In the genomic region with DNA sequence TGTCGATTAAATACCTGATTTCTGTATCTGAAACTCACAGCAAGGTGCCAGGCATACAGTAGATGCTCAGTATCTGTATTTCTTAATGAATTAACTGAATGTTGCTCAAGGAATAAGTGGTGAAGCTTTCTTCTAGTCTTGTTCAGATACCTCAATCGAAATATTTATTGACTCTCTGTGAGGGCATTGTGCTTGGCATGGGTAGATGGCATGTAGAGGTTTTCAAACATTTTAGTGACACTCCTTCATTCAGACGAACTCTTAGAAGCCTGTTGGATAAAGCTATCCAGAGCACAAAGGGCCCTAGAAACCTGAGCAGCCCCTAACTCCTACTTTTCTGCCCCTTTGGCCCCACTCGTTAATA, we compare ENCODE assay signal across 7 cellular contexts. TPM values are rescaled to one million over a fixed set of nuclear protein-coding genes. Genes with fewer than 3 reads are reported as not detected.
DNase-seq lines count a peak whose midpoint lies in the region; ATAC-seq lines count a peak whose summit lies in the region.

No MANE protein-coding gene starts in this region.

- H3K4me3 Mint-ChIP-seq in stimulated activated naive CD8-positive, alpha-beta T cell treated with anti-CD3 and anti-CD28 coated beads, Interleukin-15, amount 100 ng/mL, for 72 hours = peak overlapping the region; percentile 99 to 100

- no peak for DNase-seq in activated naive CD4-positive, alpha-beta T cell treated with anti-CD3 and anti-CD28 coated beads, Interleukin-2, amount 50 U/mL, for 72 hours (ENCODE audit: low spot score in 2 of 2)
- DNase-seq in stimulated activated naive CD8-positive, alpha-beta T cell treated with anti-CD3 and anti-CD28 coated beads, Interleukin-15, amount 100 ng/mL, for 72 hours = no peak
- DNase-seq in NCI-H146 (lab: John Stamatoyannopoulos, UW) = no peak
- DNase-seq in Kasumi-1 (lab: John Stamatoyannopoulos, UW) = no peak

- H3K36me3 ChIP-seq in HUES6 (ENCODE audit: control insufficient read depth, insufficient read depth, low read length) = no peaks in the 10 kb centered on the region
- no peaks in the 10 kb centered on the region for H3K36me3 ChIP-seq in iPS-20b (ENCODE audit: insufficient read depth, low read depth, low read length)

- peaks cover 14 to 18% of the 10 kb centered on the region in 2 donors for H3K36me3 Mint-ChIP-seq in activated naive CD4-positive, alpha-beta T cell treated with anti-CD3 and anti-CD28 coated beads, Interleukin-2, amount 50 U/mL, for 72 hours

- H3K4me3 ChIP-seq in HUES6 (ENCODE audit: low read depth, low read length) (peak overlapping the region; percentile 90), iPS-20b (ENCODE audit: low read length) (peak overlapping the region; percentile 80)

- H3K27ac ChIP-seq in HUES6 (ENCODE audit: low read depth, low read length) = no peak overlapping the region
- H3K27ac ChIP-seq in iPS-20b (ENCODE audit: low read length) = no peak overlapping the region

- H3K9me3 ChIP-seq in HUES6 (ENCODE audit: control insufficient read depth, insufficient read depth, low read depth, low read length) (no peaks in the 10 kb centered on the region), iPS-20b (ENCODE audit: insufficient read depth, low read depth, low read length) (no peaks in the 10 kb centered on the region)

- H3K4me1 ChIP-seq in HUES6 (ENCODE audit: control insufficient read depth, insufficient read depth, low read length) (peaks cover 19% of the 10 kb centered on the region), iPS-20b (ENCODE audit: insufficient read depth, low read length) (peaks cover 11% of the 10 kb centered on the region)

- peaks cover 71% of the 10 kb centered on the region for H3K4me1 Mint-ChIP-seq in stimulated activated naive CD8-positive, alpha-beta T cell treated with anti-CD3 and anti-CD28 coated beads, Interleukin-15, amount 100 ng/mL, for 72 hours

- H3K27me3 Mint-ChIP-seq in stimulated activated naive CD8-positive, alpha-beta T cell treated with anti-CD3 and anti-CD28 coated beads, Interleukin-15, amount 100 ng/mL, for 72 hours = no peaks in the 10 kb centered on the region

- H3K27ac Mint-ChIP-seq in activated naive CD4-positive, alpha-beta T cell treated with anti-CD3 and anti-CD28 coated beads, Interleukin-2, amount 50 U/mL, for 72 hours = peak overlapping the region; percentile 97 to 99
- peak overlapping the region; percentile 99 for H3K27ac Mint-ChIP-seq in stimulated activated naive CD8-positive, alpha-beta T cell treated with anti-CD3 and anti-CD28 coated beads, Interleukin-15, amount 100 ng/mL, for 72 hours

- H3K9ac ChIP-seq in HUES6 (ENCODE audit: low read length) (no peak overlapping the region), iPS-20b (ENCODE audit: low read depth, low read length) (peak overlapping the region; percentile 36; the same call in 1 of the 2 replicates)

- H3K9me3 Mint-ChIP-seq in activated naive CD4-positive, alpha-beta T cell treated with anti-CD3 and anti-CD28 coated beads, Interleukin-2, amount 50 U/mL, for 72 hours = no peaks in the 10 kb centered on the region
- no peaks in the 10 kb centered on the region for H3K9me3 Mint-ChIP-seq in stimulated activated naive CD8-positive, alpha-beta T cell treated with anti-CD3 and anti-CD28 coated beads, Interleukin-15, amount 100 ng/mL, for 72 hours

- H3K27me3 ChIP-seq in HUES6 (ENCODE audit: control insufficient read depth, insufficient read depth, low read length) (no peaks in the 10 kb centered on the region), iPS-20b (ENCODE audit: insufficient read depth, low read length) (no peaks in the 10 kb centered on the region)

- ATAC-seq in activated naive CD4-positive, alpha-beta T cell treated with anti-CD3 and anti-CD28 coated beads, Interleukin-2, amount 50 U/mL, for 72 hours = no peak
- ATAC-seq in stimulated activated naive CD8-positive, alpha-beta T cell treated with anti-CD3 and anti-CD28 coated beads, Interleukin-15, amount 100 ng/mL, for 72 hours = no peak
- ATAC-seq in GM18907 (IDR thresholded peaks at IDR 0.05; ENCODE audit: unreplicated experiment) = no peak

RNA-seq across cellular contexts. Expression of gene SNX1, which starts 0.4 kb away (rescaled TPM):
- 100 to 1,000 TPM in 1 of 2 donors, 10 to 100 TPM in 1; 58.8 to 128 TPM for total RNA-seq in activated naive CD4-positive, alpha-beta T cell treated with anti-CD3 and anti-CD28 coated beads, Interleukin-2, amount 50 U/mL, for 72 hours

RNA-seq across cellular contexts. Expression of gene CIAO2A, which starts 1.8 kb away (rescaled TPM):
- 10 to 100 TPM; 77.9 to 95.4 TPM for total RNA-seq in activated naive CD4-positive, alpha-beta T cell treated with anti-CD3 and anti-CD28 coated beads, Interleukin-2, amount 50 U/mL, for 72 hours

RNA-seq across cellular contexts. Expression of gene DAPK2, which starts 49.1 kb away (rescaled TPM):
- 1 to 10 TPM in 1 of 2 donors, under 1 TPM in 1; 0.62 to 1.0 TPM for total RNA-seq in activated naive CD4-positive, alpha-beta T cell treated with anti-CD3 and anti-CD28 coated beads, Interleukin-2, amount 50 U/mL, for 72 hours

RNA-seq across cellular contexts. Expression of gene SNX22, which starts 56.1 kb away (rescaled TPM):
- 1 to 10 TPM in 1 of 2 donors, under 1 TPM in 1; 0.16 to 1.7 TPM for total RNA-seq in activated naive CD4-positive, alpha-beta T cell treated with anti-CD3 and anti-CD28 coated beads, Interleukin-2, amount 50 U/mL, for 72 hours
